ENCODE assay signal across 18 cellular contexts in the genomic region with DNA sequence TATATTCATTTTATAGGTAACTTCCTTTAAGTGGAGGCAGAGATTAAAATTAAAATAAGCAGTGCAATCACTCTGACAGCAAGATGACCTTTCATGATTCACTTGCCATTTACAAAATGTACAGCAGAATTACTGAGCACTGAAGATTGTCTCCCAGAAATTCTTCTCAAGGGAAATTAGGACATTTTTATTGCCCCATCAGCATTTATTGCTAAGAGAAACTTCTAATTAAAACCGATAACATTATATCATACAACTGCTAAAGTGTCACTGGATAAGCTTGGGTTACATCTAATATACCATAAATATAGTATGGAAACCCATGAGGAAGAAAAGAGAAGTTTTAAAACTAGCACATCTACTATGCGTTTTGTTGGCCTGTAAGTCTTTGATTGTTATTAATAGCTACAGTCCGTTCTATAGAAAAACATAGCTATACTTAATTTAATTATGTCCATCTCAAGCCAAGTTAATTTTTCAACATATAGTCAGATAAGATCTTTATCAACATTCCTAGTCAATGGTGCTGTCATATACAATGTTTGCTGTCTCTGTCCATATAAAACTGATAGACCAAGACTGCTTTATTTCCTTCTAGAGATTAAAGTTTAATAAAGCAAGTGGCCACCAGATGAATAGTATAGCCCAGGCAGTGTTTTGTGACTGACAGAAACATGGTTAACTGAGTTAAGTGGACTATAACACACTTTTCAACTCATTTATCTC.
A peak's percentile ranks its signal among the peaks of the same experiment; 100 is the strongest.
DNase-seq lines count a peak whose midpoint lies in the region; ATAC-seq, FAIRE-seq and TF ChIP-seq lines count a peak whose summit lies in the region.
"Had no signal": no experiment of that assay in that cellular context is flagged by ENCODE, and none has a peak within 500 bp of the region (broad histone marks: within the 10 kb centered on the region; RNA-seq: fewer than 3 reads in every experiment).

No MANE protein-coding gene starts in this region.

- TF ChIP-seq POLR2A in IMR-90 (IDR thresholded peaks at IDR 0.05; ENCODE audit: low read depth, low read length): no peak
- TF ChIP-seq POLR2A in K562 (conservative IDR thresholded peaks at IDR 0.05): no peak
- no peak for TF ChIP-seq POLR2A in heart left ventricle (IDR thresholded peaks at IDR 0.05)

- intact Hi-C loops in IMR-90 (cut with micrococcal nuclease): no loop called here
- intact Hi-C loops in K562 (cut with micrococcal nuclease): no loop called here
- intact Hi-C loops in heart left ventricle (cut with DNase I): no loop called here

- ATAC-seq in IMR-90 (ENCODE audit: low read depth) (no peak), K562 (no peak), heart left ventricle (no peak)

- H4K8ac ChIP-seq in IMR-90 (ENCODE audit: low read depth in 2 of 2, low read length in 2 of 2): no peak overlapping the region

- TF ChIP-seq RAD21 in IMR-90 (IDR thresholded peaks at IDR 0.05; ENCODE audit: low read length) (no peak), K562 (CRISPR knock-in tag; conservative IDR thresholded peaks at IDR 0.05 in 1 of 2, IDR thresholded peaks at IDR 0.05 in 1 of 2) (no peak)

- no peak for TF ChIP-seq EP300 in K562 (IDR thresholded peaks at IDR 0.05; ENCODE audit: low read length)

- H2AFZ ChIP-seq in IMR-90 (replicated peaks; ENCODE audit: low read length, poor library complexity) (no peak overlapping the region), K562 (ENCODE audit: low read depth, low read length) (no peak overlapping the region)
- H2AFZ ChIP-seq: GM23248 had no signal

- no peak overlapping the region for H3K23ac ChIP-seq in IMR-90 (ENCODE audit: low read depth, low read length)

- no peak overlapping the region for H4K91ac ChIP-seq in IMR-90 (ENCODE audit: insufficient read depth, low read depth, low read length)

- DNase-seq in D721Med (ENCODE audit: insufficient read length, low spot score) (no peak), IMR-90 (no peak), K562 (ENCODE audit: extremely low read depth in 1 of 4, low spot score in 3 of 4) (no peak), SKM-1 treated with dmso at 0.1 percent for 144 hours (lab: John Stamatoyannopoulos, UW; ENCODE audit: unreplicated experiment) (no peak), heart left ventricle (no peak), mesenteric fat pad (ENCODE audit: low spot score) (no peak)
- no peak for DNase-seq in activated CD8-positive, alpha-beta memory T cell treated with anti-CD3 and anti-CD28 coated beads for 24 hours
- DNase-seq: CD4-positive, alpha-beta memory T cell; DMS79 treated with DMSO at 0.1 percent for 48 hours; EL; GM23248; HCEC 1CT; Kasumi-1; KG1 had no signal

- no peak for TF ChIP-seq CTCF in D721Med (IDR thresholded peaks at IDR 0.05; ENCODE audit: insufficient read depth, missing control alignments)
- TF ChIP-seq CTCF in IMR-90 (conservative IDR thresholded peaks at IDR 0.05; ENCODE audit: low read depth, low read length): no peak
- no peak for TF ChIP-seq CTCF in K562 (IDR thresholded peaks at IDR 0.05 in 2 of 3, conservative IDR thresholded peaks at IDR 0.05 in 1 of 3; ENCODE audit: insufficient read depth in 2 of 3, low read depth in 1 of 3, low read length in 3 of 3)
- TF ChIP-seq CTCF in heart left ventricle (IDR thresholded peaks at IDR 0.05): no peak

- no peak overlapping the region for H3K4me3 ChIP-seq in IMR-90 (ENCODE audit: insufficient read depth, low read depth, low read length)
- H3K4me3 ChIP-seq in K562: no peak overlapping the region
- no peak overlapping the region for H3K4me3 ChIP-seq in heart left ventricle
- H3K4me3 ChIP-seq: BLaER1, GM23248 had no signal

- dilution Hi-C loops in IMR-90 (cut with HindIII; ENCODE audit: low sequenced_read_pairs, unreplicated experiment): no loop called here

- no peak overlapping the region for H2BK15ac ChIP-seq in IMR-90 (ENCODE audit: low read depth, low read length)

- H3K79me2 ChIP-seq in K562 (ENCODE audit: control insufficient read depth, insufficient read depth, low read length): no peaks in the 10 kb centered on the region

- no peak overlapping the region for H3K14ac ChIP-seq in IMR-90 (replicated peaks; ENCODE audit: low read depth, low read length)

- H3K36me3 ChIP-seq in IMR-90 (ENCODE audit: control insufficient read depth, insufficient read depth, low read length) (peaks cover 3% of the 10 kb centered on the region; the same call in 1 of the 2 replicates), K562 (ENCODE audit: control insufficient read depth, insufficient read depth, low read length) (no peaks in the 10 kb centered on the region), heart left ventricle (peaks cover 0 to 79% (median 16%) of the 10 kb centered on the region in 9 donors)
- H3K36me3 ChIP-seq: BLaER1 had no signal

- H4K5ac ChIP-seq in IMR-90 (ENCODE audit: low read depth, low read length): no peak overlapping the region

- no peak overlapping the region for H3K4me2 ChIP-seq in IMR-90 (ENCODE audit: low read depth, low read length)
- no peak overlapping the region for H3K4me2 ChIP-seq in K562 (ENCODE audit: insufficient read depth, low read length)
- H3K4me2 ChIP-seq: BLaER1 had no signal

- WGBS in IMR-90 (ENCODE audit: extremely low coverage in 2 of 2, insufficient read length in 1 of 2), 2 experiments: no CpG with 5 or more reads among the region's 3 CpGs
- 2% methylated on average over 3 of the region's 3 CpGs for WGBS in K562 (ENCODE audit: insufficient coverage, low coverage, missing lambda C conversion rate)
- 88 to 94% (median 91%) methylated on average over 3 of the region's 3 CpGs for WGBS in heart left ventricle, 4 donors

- POLR2A ChIA-PET in IMR-90 (lab: Charles Lee; ENCODE audit: unreplicated experiment): no interaction called here
- POLR2A ChIA-PET in K562 (lab: Yijun Ruan, JAX): no interaction called here

- H3K4ac ChIP-seq in IMR-90 (ENCODE audit: low read depth, low read length): no peak overlapping the region

- no peaks in the 10 kb centered on the region for H3K79me1 ChIP-seq in IMR-90 (ENCODE audit: low read depth in 1 of 2, low read length in 2 of 2)

- H4K20me1 ChIP-seq in IMR-90 (ENCODE audit: insufficient read depth, low read length): no peaks in the 10 kb centered on the region
- H4K20me1 ChIP-seq in K562 (replicated peaks; ENCODE audit: control insufficient read depth, insufficient read depth, low read length): no peaks in the 10 kb centered on the region
- H4K20me1 ChIP-seq: BLaER1 had no signal

- H3K27me3 ChIP-seq in IMR-90 (ENCODE audit: control insufficient read depth, insufficient read depth, low read length): no peaks in the 10 kb centered on the region
- no peaks in the 10 kb centered on the region for H3K27me3 ChIP-seq in K562 (ENCODE audit: control insufficient read depth in 2 of 2, insufficient read depth in 2 of 2, low read length in 2 of 2)
- no peaks in the 10 kb centered on the region for H3K27me3 ChIP-seq in heart left ventricle
- H3K27me3 ChIP-seq: BLaER1 had no signal

- H3K18ac ChIP-seq in IMR-90 (ENCODE audit: low read depth, low read length): no peak overlapping the region

- H3K9ac ChIP-seq in IMR-90 (ENCODE audit: low read depth, low read length): no peak overlapping the region
- H3K9ac ChIP-seq in K562 (ENCODE audit: insufficient read depth in 1 of 2, low read depth in 2 of 2, low read length in 2 of 2): no peak overlapping the region
- H3K9ac ChIP-seq: BLaER1, GM23248 had no signal

- FAIRE-seq in D721Med (lab: Jason Lieb, UNC) (peak; percentile 44), K562 (lab: Jason Lieb, UNC) (no peak)
- FAIRE-seq: GM12891, GM18507, H54 had no signal

- no peak overlapping the region for H2BK120ac ChIP-seq in IMR-90 (ENCODE audit: low read depth, low read length)

- H3K9me3 ChIP-seq in IMR-90 (ENCODE audit: control insufficient read depth, insufficient read depth, low read length) (no peaks in the 10 kb centered on the region), K562 (replicated peaks; ENCODE audit: control insufficient read depth, insufficient read depth, low read depth, low read length) (no peaks in the 10 kb centered on the region), heart left ventricle (no peaks in the 10 kb centered on the region)
- H3K9me3 ChIP-seq: BLaER1 had no signal

- no peak overlapping the region for H3K56ac ChIP-seq in IMR-90 (ENCODE audit: extremely low read depth, insufficient read depth, low read length)

- no peak overlapping the region for H2BK20ac ChIP-seq in IMR-90 (ENCODE audit: low read depth, low read length)

- no peak overlapping the region for H2AK9ac ChIP-seq in IMR-90 (replicated peaks; ENCODE audit: low read depth, low read length, poor library complexity)

- BruUV-seq in IMR-90 (replicated peaks; lab: Mats Ljungman, UMichigan) (no TSS peak), K562 (replicated peaks; lab: Mats Ljungman, UMichigan) (no TSS peak)

- no peaks in the 10 kb centered on the region for H3K4me1 ChIP-seq in IMR-90 (ENCODE audit: control insufficient read depth, insufficient read depth, low read length)
- H3K4me1 ChIP-seq in K562 (replicated peaks in 1 of 2; ENCODE audit: control insufficient read depth in 2 of 2, insufficient read depth in 2 of 2, low read length in 2 of 2): no peaks in the 10 kb centered on the region
- H3K4me1 ChIP-seq in heart left ventricle: no peaks in the 10 kb centered on the region
- H3K4me1 ChIP-seq: BLaER1 had no signal

- in situ Hi-C loops in IMR-90 (cut with MboI; ENCODE audit: low sequenced_read_pairs) (no loop called here), K562 (cut with MboI) (no loop called here)

- H3K27ac ChIP-seq in IMR-90 (ENCODE audit: insufficient read depth, low read length) (no peak overlapping the region), K562 (ENCODE audit: extremely low read depth, low read depth, low read length) (no peak overlapping the region), heart left ventricle (no peak overlapping the region)
- H3K27ac ChIP-seq: BLaER1, GM23248 had no signal

- H2BK5ac ChIP-seq in IMR-90 (ENCODE audit: low read depth, low read length, poor library complexity, severe bottlenecking): no peak overlapping the region

- CTCF ChIA-PET in IMR-90 (lab: Yijun Ruan, JAX) (interaction anchor here (0.6 kb wide), 1 partner anchor 220 kb away, joined by 3 read pairs; no protein-coding TSS in a partner anchor), K562 (lab: Yijun Ruan, JAX; ENCODE audit: low intra/inter-chr PET ratio) (no interaction called here)

- H3K9me1 ChIP-seq in IMR-90 (ENCODE audit: insufficient read depth, low read length) (no peaks in the 10 kb centered on the region), K562 (ENCODE audit: control insufficient read depth, insufficient read depth, low read length) (no peaks in the 10 kb centered on the region)

- no peak overlapping the region for H2AK5ac ChIP-seq in IMR-90 (ENCODE audit: low read depth, low read length)

TF ChIP-seq in IMR-90, 13 proteins besides CTCF, POLR2A, EP300 and RAD21:
- TF ChIP-seq RCOR1 (IDR thresholded peaks at IDR 0.05; ENCODE audit: insufficient replicate concordance, low read length): no peak
- peak; percentile 92 for TF ChIP-seq MAFK (IDR thresholded peaks at IDR 0.05; ENCODE audit: low read depth, low read length)
TF ChIP-seq in IMR-90: peak in this region for 1.

TF ChIP-seq in K562, 482 proteins besides CTCF, POLR2A, EP300 and RAD21 (continues in another document):
- peak; percentile 71 for TF ChIP-seq ZNF316 (IDR thresholded peaks at IDR 0.05)
- TF ChIP-seq ZNF707 (CRISPR knock-in tag; conservative IDR thresholded peaks at IDR 0.05): no peak
- TF ChIP-seq MAFG (tag; conservative IDR thresholded peaks at IDR 0.05): peak; percentile 60
- no peak for TF ChIP-seq SAFB2 (IDR thresholded peaks at IDR 0.05; ENCODE audit: borderline replicate concordance, low read depth, low read length, severe bottlenecking)
- no peak for TF ChIP-seq CBX5 (IDR thresholded peaks at IDR 0.05; ENCODE audit: borderline replicate concordance, low read depth)
